In genomic region chr17:7242717-7243576, GRCh38 we compare ENCODE assay signal across 1 cellular context.
TF ChIP-seq lines count a peak whose summit lies in the region.

No MANE protein-coding gene starts in this region.

TF ChIP-seq in HEK293, 187 proteins besides CTCF, POLR2A, EP300 and RAD21 (continued from another document and continues in another):
- no peak for TF ChIP-seq MZF1 (tag by site-specific recombination; IDR thresholded peaks at IDR 0.05; ENCODE audit: borderline replicate concordance)
- TF ChIP-seq ZNF416 (tag by site-specific recombination; IDR thresholded peaks at IDR 0.05): no peak
- no peak for TF ChIP-seq ZNF585B (tag by site-specific recombination; IDR thresholded peaks at IDR 0.05)
- TF ChIP-seq ZNF140 (tag by site-specific recombination; IDR thresholded peaks at IDR 0.05): no peak
- peak; percentile 56; the same call in 1 of the 2 replicates for TF ChIP-seq ZNF837 (tag by site-specific recombination; IDR thresholded peaks at IDR 0.05)
- no peak for TF ChIP-seq ZNF704 (tag by site-specific recombination; IDR thresholded peaks at IDR 0.05)
- peak; percentile 97 for TF ChIP-seq PATZ1 (tag by site-specific recombination; IDR thresholded peaks at IDR 0.05)
- TF ChIP-seq SP3 (tag by site-specific recombination; IDR thresholded peaks at IDR 0.05): peak; percentile 99
- TF ChIP-seq ZNF169 (tag by site-specific recombination; IDR thresholded peaks at IDR 0.05): no peak
- TF ChIP-seq ZSCAN16 (tag by site-specific recombination; IDR thresholded peaks at IDR 0.05): no peak; the same call in 1 of the 2 replicates
- no peak; the same call in 1 of the 2 replicates for TF ChIP-seq SALL2 (tag by site-specific recombination; IDR thresholded peaks at IDR 0.05; ENCODE audit: borderline replicate concordance)
- no peak for TF ChIP-seq ZNF560 (tag by site-specific recombination; IDR thresholded peaks at IDR 0.05; ENCODE audit: borderline replicate concordance)
- no peak for TF ChIP-seq ZNF26 (tag by site-specific recombination; IDR thresholded peaks at IDR 0.05)
- no peak for TF ChIP-seq ZNF112 (tag by site-specific recombination; IDR thresholded peaks at IDR 0.05)
- no peak for TF ChIP-seq ZNF302 (tag by site-specific recombination; IDR thresholded peaks at IDR 0.05; ENCODE audit: low read depth)
- peak; percentile 85; the same call in 1 of the 2 replicates for TF ChIP-seq ZFP37 (tag by site-specific recombination; IDR thresholded peaks at IDR 0.05)
- no peak for TF ChIP-seq ZNF701 (tag by site-specific recombination; IDR thresholded peaks at IDR 0.05)
- TF ChIP-seq SP2 (tag by site-specific recombination; IDR thresholded peaks at IDR 0.05): peak; percentile 95
- no peak for TF ChIP-seq ZNF280C (tag by site-specific recombination; IDR thresholded peaks at IDR 0.05)
- TF ChIP-seq ZNF621 (tag by site-specific recombination; IDR thresholded peaks at IDR 0.05): no peak
- peak; percentile 76; the same call in 1 of the 2 replicates for TF ChIP-seq YY1 (tag by site-specific recombination; IDR thresholded peaks at IDR 0.05)
- no peak for TF ChIP-seq BCL6B (tag by site-specific recombination; IDR thresholded peaks at IDR 0.05)
- TF ChIP-seq MYNN (tag by site-specific recombination; IDR thresholded peaks at IDR 0.05; ENCODE audit: borderline replicate concordance): no peak
- peak; percentile 73; the same call in 1 of the 2 replicates for TF ChIP-seq ZNF280D (tag by site-specific recombination; IDR thresholded peaks at IDR 0.05)
- TF ChIP-seq ZNF350 (tag by site-specific recombination; IDR thresholded peaks at IDR 0.05): no peak
- no peak; the same call in 1 of the 2 replicates for TF ChIP-seq ZNF121 (tag by site-specific recombination; IDR thresholded peaks at IDR 0.05)
- 0 out of 2 replicates have a peak, but pooled peaks have one; percentile 23 for TF ChIP-seq ZNF184 (tag by site-specific recombination; IDR thresholded peaks at IDR 0.05)
- peak; percentile 99 for TF ChIP-seq ZNF580 (tag by site-specific recombination; IDR thresholded peaks at IDR 0.05)
- TF ChIP-seq SCRT2 (tag by site-specific recombination; IDR thresholded peaks at IDR 0.05): peak; percentile 39; the same call in 1 of the 2 replicates
- no peak for TF ChIP-seq ZNF48 (tag by site-specific recombination; IDR thresholded peaks at IDR 0.05)
- TF ChIP-seq ZNF155 (tag by site-specific recombination; IDR thresholded peaks at IDR 0.05): no peak
- peak; percentile 50; the same call in 1 of the 2 replicates for TF ChIP-seq REST (tag by site-specific recombination; IDR thresholded peaks at IDR 0.05)
- TF ChIP-seq ZNF777 (tag by site-specific recombination; IDR thresholded peaks at IDR 0.05; ENCODE audit: borderline replicate concordance): no peak
- no peak for TF ChIP-seq AEBP2 (tag by site-specific recombination; IDR thresholded peaks at IDR 0.05; ENCODE audit: borderline replicate concordance)
- peak; percentile 88 for TF ChIP-seq ZBTB10 (tag by site-specific recombination; IDR thresholded peaks at IDR 0.05)
- no peak for TF ChIP-seq ZNF16 (tag by site-specific recombination; IDR thresholded peaks at IDR 0.05; ENCODE audit: low read depth)
- peak; percentile 86 for TF ChIP-seq YY2 (tag by site-specific recombination; IDR thresholded peaks at IDR 0.05)
- TF ChIP-seq ZNF510 (tag by site-specific recombination; IDR thresholded peaks at IDR 0.05; ENCODE audit: insufficient replicate concordance): no peak
